Comparison of ENCODE assay signal across 1 cellular context in genomic region chr17:39197380-39198185, GRCh38.
TF ChIP-seq lines count a peak whose summit lies in the region.

CACNB1 (minus strand) TSS chr17:39197669; CDS start chr17:39197495, 174 bp downstream.

TF ChIP-seq in HepG2, 621 proteins besides CTCF, POLR2A, EP300 and RAD21 (continued from another document and continues in another):
- no peak for TF ChIP-seq TCF7L2 (IDR thresholded peaks at IDR 0.05; ENCODE audit: low read depth, low read length)
- TF ChIP-seq ZNF570 (CRISPR knock-in tag; IDR thresholded peaks at IDR 0.05; ENCODE audit: borderline replicate concordance) = no peak
- no peak for TF ChIP-seq WIZ (CRISPR knock-in tag; IDR thresholded peaks at IDR 0.05)
- 0 out of 2 replicates have a peak, but pooled peaks have one; percentile 13 for TF ChIP-seq ZBTB20 (CRISPR knock-in tag; IDR thresholded peaks at IDR 0.05; ENCODE audit: borderline replicate concordance, low read depth)
- TF ChIP-seq ZNF331 (CRISPR knock-in tag; IDR thresholded peaks at IDR 0.05) = 0 out of 2 replicates have a peak, but pooled peaks have one; percentile 26
- TF ChIP-seq MTA3 (CRISPR knock-in tag; IDR thresholded peaks at IDR 0.05) = no peak
- no peak for TF ChIP-seq PBX3 (CRISPR knock-in tag; IDR thresholded peaks at IDR 0.05; ENCODE audit: borderline replicate concordance)
- TF ChIP-seq ZSCAN25 (CRISPR knock-in tag; IDR thresholded peaks at IDR 0.05) = peak; percentile 47
- TF ChIP-seq TRAFD1 (CRISPR knock-in tag; IDR thresholded peaks at IDR 0.05; ENCODE audit: borderline replicate concordance) = no peak
- no peak for TF ChIP-seq ZNF138 (CRISPR knock-in tag; IDR thresholded peaks at IDR 0.05; ENCODE audit: low read depth)
- TF ChIP-seq CEBPZ (IDR thresholded peaks at IDR 0.05; ENCODE audit: low read length) = no peak
- no peak for TF ChIP-seq ZNF558 (CRISPR knock-in tag; IDR thresholded peaks at IDR 0.05; ENCODE audit: borderline replicate concordance)
- no peak for TF ChIP-seq TBX3 (IDR thresholded peaks at IDR 0.05; ENCODE audit: borderline replicate concordance)
- TF ChIP-seq ZFX (CRISPR knock-in tag; IDR thresholded peaks at IDR 0.05; ENCODE audit: low read depth) = peak; percentile 62; the same call in 1 of the 2 replicates
- no peak; the same call in 1 of the 2 replicates for TF ChIP-seq GFI1 (CRISPR knock-in tag; IDR thresholded peaks at IDR 0.05; ENCODE audit: borderline replicate concordance)
- no peak for TF ChIP-seq ARNT (IDR thresholded peaks at IDR 0.05)
- no peak for TF ChIP-seq CCDC6 (CRISPR knock-in tag; IDR thresholded peaks at IDR 0.05)
- TF ChIP-seq ZNF264 (CRISPR knock-in tag; IDR thresholded peaks at IDR 0.05) = no peak
- no peak for TF ChIP-seq TFAP4 (IDR thresholded peaks at IDR 0.05; ENCODE audit: borderline replicate concordance, low read depth)
- no peak for TF ChIP-seq KDM1A (CRISPR knock-in tag; IDR thresholded peaks at IDR 0.05)
- peak; percentile 26; the same call in 1 of the 2 replicates for TF ChIP-seq ZNF275 (CRISPR knock-in tag; IDR thresholded peaks at IDR 0.05; ENCODE audit: borderline replicate concordance)
- peak; percentile 56; the same call in 1 of the 2 replicates for TF ChIP-seq ZNF782 (CRISPR knock-in tag; IDR thresholded peaks at IDR 0.05; ENCODE audit: borderline replicate concordance)
- TF ChIP-seq EEA1 (CRISPR knock-in tag; IDR thresholded peaks at IDR 0.05; ENCODE audit: borderline replicate concordance) = peak; percentile 32; the same call in 1 of the 2 replicates
- TF ChIP-seq ZNF749 (CRISPR knock-in tag; IDR thresholded peaks at IDR 0.05; ENCODE audit: borderline replicate concordance) = peak; percentile 52; the same call in 1 of the 2 replicates
- no peak for TF ChIP-seq ZNF33B (CRISPR knock-in tag; IDR thresholded peaks at IDR 0.05)
- peak; percentile 77 for TF ChIP-seq ZNF687 (CRISPR knock-in tag; IDR thresholded peaks at IDR 0.05)
- TF ChIP-seq ZNF251 (CRISPR knock-in tag; IDR thresholded peaks at IDR 0.05) = no peak
- TF ChIP-seq ZNF180 (CRISPR knock-in tag; IDR thresholded peaks at IDR 0.05; ENCODE audit: borderline replicate concordance, low read depth) = no peak
- no peak; the same call in 1 of the 2 replicates for TF ChIP-seq TBX2 (CRISPR knock-in tag; IDR thresholded peaks at IDR 0.05; ENCODE audit: borderline replicate concordance)
- no peak for TF ChIP-seq ZNF710 (CRISPR knock-in tag; IDR thresholded peaks at IDR 0.05; ENCODE audit: borderline replicate concordance)
- TF ChIP-seq ZNF432 (CRISPR knock-in tag; IDR thresholded peaks at IDR 0.05; ENCODE audit: borderline replicate concordance) = no peak
- peak; percentile 57; the same call in 1 of the 2 replicates for TF ChIP-seq ZNF589 (CRISPR knock-in tag; conservative IDR thresholded peaks at IDR 0.05)
- TF ChIP-seq POGZ (CRISPR knock-in tag; IDR thresholded peaks at IDR 0.05) = no peak
- TF ChIP-seq ZNF790 (CRISPR knock-in tag; IDR thresholded peaks at IDR 0.05; ENCODE audit: borderline replicate concordance) = no peak
- TF ChIP-seq FOXA1 (IDR thresholded peaks at IDR 0.05) = no peak
- no peak for TF ChIP-seq FOXA1 (CRISPR knock-in tag; IDR thresholded peaks at IDR 0.05)
- peak; percentile 33; the same call in 1 of the 2 replicates for TF ChIP-seq MAX (IDR thresholded peaks at IDR 0.05)
- no peak for TF ChIP-seq SP1 (IDR thresholded peaks at IDR 0.05)
- TF ChIP-seq SP1 (CRISPR knock-in tag; IDR thresholded peaks at IDR 0.05) = peak; percentile 68
- TF ChIP-seq MEF2D (CRISPR knock-in tag; IDR thresholded peaks at IDR 0.05) = no peak
- no peak for TF ChIP-seq PHB2 (IDR thresholded peaks at IDR 0.05; ENCODE audit: partially characterized antibody)
- peak; percentile 55; the same call in 1 of the 2 replicates for TF ChIP-seq ZC3H13 (CRISPR knock-in tag; IDR thresholded peaks at IDR 0.05)
- no peak for TF ChIP-seq TIGD3 (CRISPR knock-in tag; IDR thresholded peaks at IDR 0.05; ENCODE audit: borderline replicate concordance)
- TF ChIP-seq ZNF101 (CRISPR knock-in tag; IDR thresholded peaks at IDR 0.05; ENCODE audit: borderline replicate concordance, low read depth) = no peak
- TF ChIP-seq NFKB2 (CRISPR knock-in tag; IDR thresholded peaks at IDR 0.05; ENCODE audit: borderline replicate concordance) = no peak
